In the genomic region with DNA sequence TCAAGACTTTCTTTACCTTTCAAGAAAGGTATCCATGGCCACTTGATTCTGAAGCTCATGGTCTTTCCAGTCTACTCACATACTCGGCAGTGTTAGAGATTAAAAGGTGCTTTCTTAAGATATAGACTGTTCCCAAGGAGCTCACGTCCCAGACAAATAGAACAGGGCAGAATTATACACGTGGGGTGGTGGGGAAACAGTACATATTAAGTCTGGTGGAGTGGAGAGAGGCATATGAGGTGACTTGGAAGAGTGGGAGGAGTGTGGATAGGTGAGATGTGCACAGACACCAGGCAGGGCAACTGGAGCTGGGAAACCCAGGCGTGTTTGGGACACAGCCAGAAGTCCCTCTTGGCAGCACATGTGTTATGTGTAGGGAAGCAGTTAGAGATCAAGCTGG, we compare ENCODE assay signal across 15 cellular contexts. TPM values are rescaled to one million over a fixed set of nuclear protein-coding genes. Genes with fewer than 3 reads are reported as not detected.
"Had no signal": no experiment of that assay in that cellular context is flagged by ENCODE, and none has a peak within 500 bp of the region (broad histone marks: within the 10 kb centered on the region; RNA-seq: fewer than 3 reads in every experiment).

No MANE protein-coding gene starts in this region.

RNA-seq across cellular contexts. Expression of gene OR11H12, which starts 37.9 kb away (rescaled TPM):
- total RNA-seq: activated B cell treated with CpG ODN at 0.5 μM for 24 hours; activated CD4-positive, alpha-beta memory T cell treated with anti-CD3 and anti-CD28 coated beads for 36 hours; activated CD4-positive, alpha-beta memory T cell treated with anti-CD3 and anti-CD28 coated beads, Interleukin-2, amount 10 ng/mL, durations not matched to agents 7 days and 5 days; activated CD4-positive, alpha-beta T cell treated with anti-CD3 and anti-CD28 coated beads for 36 hours; activated CD4-positive, alpha-beta T cell treated with anti-CD3 and anti-CD28 coated beads, Interleukin-2, amount 10 ng/mL, durations not matched to agents 24 days and 14 days; activated CD4-positive, alpha-beta T cell treated with anti-CD3 and anti-CD28 coated beads, Interleukin-2, amount 10 ng/mL, durations not matched to agents 7 days and 5 days; activated CD8-positive, alpha-beta memory T cell treated with anti-CD3 and anti-CD28 coated beads for 36 hours; activated CD8-positive, alpha-beta memory T cell treated with anti-CD3 and anti-CD28 coated beads, Interleukin-2, amount 10 ng/mL, durations not matched to agents 7 days and 5 days; activated CD8-positive, alpha-beta T cell treated with anti-CD3 and anti-CD28 coated beads for 36 hours; activated CD8-positive, alpha-beta T cell treated with anti-CD3 and anti-CD28 coated beads, Interleukin-2, amount 10 ng/mL, durations not matched to agents 7 days and 5 days; T-cell; T-helper 1 cell treated with Interleukin-12 subunit alpha and Interleukin-12 subunit beta and Interleukin-4 antibody, amounts not matched to agents 30 ng/mL and 1 ng/mL, for 36 hours; T-helper 17 cell; T-helper 2 cell treated with Interferon-gamma antibody and Interleukin-4, amounts not matched to agents 100 ng/mL and 5 ng/mL, for 36 hours; WTC11 had no signal
